ENCODE assay signal across 8 cellular contexts in genomic region chr11:57647960-57648776, GRCh38. TPM values are rescaled to one million over a fixed set of nuclear protein-coding genes. Genes with fewer than 3 reads are reported as not detected.
A peak's percentile ranks its signal among the peaks of the same experiment; 100 is the strongest.
DNase-seq lines count a peak whose midpoint lies in the region; ATAC-seq lines count a peak whose summit lies in the region.

No MANE protein-coding gene starts in this region.

- no peak overlapping the region for H3K27ac ChIP-seq in subcutaneous abdominal adipose tissue (ENCODE audit: low read depth, low read length)

- DNase-seq in activated T-cell treated with anti-CD3 and anti-CD28 coated beads, Interleukin-2, amount 50 U/mL, for 24 hours = no peak
- DNase-seq in activated T-cell treated with anti-CD3 and anti-CD28 coated beads, Interleukin-2, amount 50 U/mL, for 48 hours = no peak
- DNase-seq in T-helper 17 cell = no peak
- peak; percentile 31 for DNase-seq in glomerular visceral epithelial cell (ENCODE audit: extremely low spot score)
- DNase-seq in cerebellum (ENCODE audit: low spot score) = no peak
- DNase-seq in NCI-H446 (lab: John Stamatoyannopoulos, UW) = no peak

- H3K27ac Mint-ChIP-seq in activated T-cell treated with anti-CD3 and anti-CD28 coated beads, Interleukin-2, amount 50 U/mL, for 24 hours = no peak overlapping the region
- H3K27ac Mint-ChIP-seq in T-helper 17 cell = peak overlapping the region; percentile 88

- peaks cover 33 to 48% (median 39%) of the 10 kb centered on the region in 5 donors for H3K27me3 ChIP-seq in subcutaneous abdominal adipose tissue (ENCODE audit: control insufficient read depth in 5 of 5, insufficient read depth in 4 of 5, low read length in 5 of 5)

- peak overlapping the region in 1 of 5 donors; percentile 20 for H3K9ac ChIP-seq in subcutaneous abdominal adipose tissue (ENCODE audit: low read length in 5 of 5)

- no peaks in the 10 kb centered on the region for H3K36me3 Mint-ChIP-seq in activated T-cell treated with anti-CD3 and anti-CD28 coated beads, Interleukin-2, amount 50 U/mL, for 24 hours (ENCODE audit: low read depth)
- peaks cover 4% of the 10 kb centered on the region for H3K36me3 Mint-ChIP-seq in T-helper 17 cell (ENCODE audit: low read depth)

- H3K4me3 ChIP-seq in subcutaneous abdominal adipose tissue (ENCODE audit: low read depth in 1 of 5, low read length in 5 of 5) = peak overlapping the region in 4 of 5 donors; percentile 11 to 63 (median 51)

- H3K27me3 Mint-ChIP-seq in activated T-cell treated with anti-CD3 and anti-CD28 coated beads, Interleukin-2, amount 50 U/mL, for 24 hours = peaks cover 46% of the 10 kb centered on the region
- peaks cover 61% of the 10 kb centered on the region for H3K27me3 Mint-ChIP-seq in T-helper 17 cell

- ATAC-seq in T-helper 17 cell (no peak), HG02938 (IDR thresholded peaks at IDR 0.05; ENCODE audit: unreplicated experiment) (no peak)

- no peaks in the 10 kb centered on the region for H3K9me3 ChIP-seq in T-helper 17 cell (ENCODE audit: control insufficient read depth, low read length, poor library complexity, severe bottlenecking)
- no peaks in the 10 kb centered on the region for H3K9me3 ChIP-seq in subcutaneous abdominal adipose tissue (ENCODE audit: control insufficient read depth in 5 of 5, low read length in 5 of 5)

- H3K9me3 Mint-ChIP-seq in activated T-cell treated with anti-CD3 and anti-CD28 coated beads, Interleukin-2, amount 50 U/mL, for 24 hours = no peaks in the 10 kb centered on the region

- peaks cover 46% of the 10 kb centered on the region for H3K4me1 Mint-ChIP-seq in activated T-cell treated with anti-CD3 and anti-CD28 coated beads, Interleukin-2, amount 50 U/mL, for 24 hours (ENCODE audit: low read depth)
- peaks cover 28% of the 10 kb centered on the region for H3K4me1 Mint-ChIP-seq in T-helper 17 cell

- H3K4me1 ChIP-seq in subcutaneous abdominal adipose tissue (ENCODE audit: control insufficient read depth in 5 of 5, insufficient read depth in 5 of 5, low read length in 5 of 5) = peaks cover 0 to 55% (median 41%) of the 10 kb centered on the region in 5 donors

- no peaks in the 10 kb centered on the region for H3K36me3 ChIP-seq in subcutaneous abdominal adipose tissue (ENCODE audit: control insufficient read depth in 5 of 5, insufficient read depth in 5 of 5, low read length in 5 of 5)

- peak overlapping the region; percentile 67 for H3K4me3 Mint-ChIP-seq in activated T-cell treated with anti-CD3 and anti-CD28 coated beads, Interleukin-2, amount 50 U/mL, for 24 hours
- H3K4me3 Mint-ChIP-seq in T-helper 17 cell = peak overlapping the region; percentile 88

RNA-seq across cellular contexts. Expression of gene YPEL4, which starts 1.5 kb away (rescaled TPM):
- 1 to 10 TPM; 1.2 to 1.8 TPM for total RNA-seq in T-helper 17 cell
- 1.8 TPM for total RNA-seq in cerebellum

RNA-seq across cellular contexts. Expression of gene CLP1, which starts 9.4 kb away (rescaled TPM):
- total RNA-seq in T-helper 17 cell (10 to 100 TPM; 11.7 to 22.7 TPM), cerebellum (8.3 TPM)

RNA-seq across cellular contexts. Expression of gene ZDHHC5, which starts 19.7 kb away (rescaled TPM):
- total RNA-seq in T-helper 17 cell (10 to 100 TPM; 51.9 to 55.6 TPM), cerebellum (23.0 TPM)

RNA-seq across cellular contexts. Expression of gene SERPING1, which starts 50.7 kb away (rescaled TPM):
- under 1 TPM in 1 of 2 donors, not detected in 1; 0.57 TPM for total RNA-seq in T-helper 17 cell
- total RNA-seq in cerebellum = 16.7 TPM
